Comparison of ENCODE assay signal across 17 cellular contexts in the genomic region with DNA sequence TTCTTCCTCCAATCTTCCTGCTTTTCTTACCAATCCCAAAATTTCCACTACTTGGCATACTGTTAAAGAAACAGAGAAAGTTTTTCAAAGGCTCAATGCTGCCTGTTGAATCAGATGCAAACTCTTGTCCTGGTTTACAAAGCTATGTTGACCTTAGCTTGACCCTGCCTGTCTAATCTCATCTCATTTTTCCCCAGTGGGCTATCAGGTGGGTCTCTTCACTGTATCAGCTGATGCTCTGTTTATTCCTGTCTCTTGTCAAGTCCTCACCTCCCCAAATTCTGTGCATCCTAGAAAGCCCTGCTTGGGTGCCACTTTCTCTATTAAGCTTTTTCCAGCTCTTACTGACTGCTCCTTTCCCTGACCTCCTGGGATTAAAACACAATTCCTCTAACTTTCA. TPM values are rescaled to one million over a fixed set of nuclear protein-coding genes. Genes with fewer than 3 reads are reported as not detected.
A peak's percentile ranks its signal among the peaks of the same experiment; 100 is the strongest.
DNase-seq lines count a peak whose midpoint lies in the region; ATAC-seq and TF ChIP-seq lines count a peak whose summit lies in the region.
"Had no signal": no experiment of that assay in that cellular context is flagged by ENCODE, and none has a peak within 500 bp of the region (broad histone marks: within the 10 kb centered on the region; RNA-seq: fewer than 3 reads in every experiment).

No MANE protein-coding gene starts in this region.

- H3K4me1 ChIP-seq in cardiac muscle cell (ENCODE audit: low read depth) (peaks cover 41% of the 10 kb centered on the region), right cardiac atrium (ENCODE audit: control insufficient read depth, insufficient read depth, low read length) (peaks cover 8% of the 10 kb centered on the region), aorta (ENCODE audit: control insufficient read depth in 1 of 2, insufficient read depth in 2 of 2, low read length in 2 of 2) (no peaks in the 10 kb centered on the region)

- H3K36me3 ChIP-seq in cardiac muscle cell (no peaks in the 10 kb centered on the region), aorta (ENCODE audit: control insufficient read depth in 1 of 2, insufficient read depth in 2 of 2, low read length in 1 of 2) (no peaks in the 10 kb centered on the region)

- H3K27ac ChIP-seq in cardiac muscle cell (peak overlapping the region; percentile 81), right cardiac atrium (ENCODE audit: low read length) (no peak overlapping the region), aorta (ENCODE audit: low read depth in 1 of 2, low read length in 2 of 2) (no peak overlapping the region)

- H3K27me3 ChIP-seq in cardiac muscle cell (no peaks in the 10 kb centered on the region), right cardiac atrium (ENCODE audit: control insufficient read depth, insufficient read depth) (no peaks in the 10 kb centered on the region), aorta (ENCODE audit: control insufficient read depth in 1 of 2, insufficient read depth in 2 of 2, low read length in 1 of 2) (no peaks in the 10 kb centered on the region)

- H3K9me3 ChIP-seq in cardiac muscle cell (ENCODE audit: low read depth) (no peaks in the 10 kb centered on the region), right cardiac atrium (ENCODE audit: control insufficient read depth, low read length) (no peaks in the 10 kb centered on the region), aorta (ENCODE audit: control insufficient read depth, low read length) (no peaks in the 10 kb centered on the region)
- H3K9me3 ChIP-seq: Caco-2 had no signal

- DNase-seq in cardiac muscle cell (ENCODE audit: low read depth in 1 of 2, low spot score in 1 of 2) = peak in 1 of 2 donors; percentile 66
- no peak for DNase-seq in right cardiac atrium
- DNase-seq in SK-N-DZ (ENCODE audit: low spot score) = peak; percentile 79
- DNase-seq in glomerular visceral epithelial cell (ENCODE audit: extremely low spot score) = peak; percentile 5
- no peak for DNase-seq in germinal center (ENCODE audit: low spot score)
- no peak for DNase-seq in aorta
- DNase-seq in head of caudate nucleus = no peak
- DNase-seq: AML-193, Caco-2, Kasumi-1, NCI-H1417, NCI-H2029, NCI-H2171 treated with DMSO at 0.1 percent for 48 hours, NCI-H510A, NCI-H82, SHP77 had no signal

- H3K27me3 Mint-ChIP-seq in stimulated activated memory B cell treated with anti-CD40 and anti-IgM and Interleukin-4, amounts not matched to agents 10 μg/mL and 1 μg/mL and 100 μg/mL, for 72 hours = no peaks in the 10 kb centered on the region

- peak overlapping the region; percentile 8 for H3K27ac Mint-ChIP-seq in stimulated activated memory B cell treated with anti-CD40 and anti-IgM and Interleukin-4, amounts not matched to agents 10 μg/mL and 1 μg/mL and 100 μg/mL, for 72 hours

- no peak overlapping the region for H3K4me3 Mint-ChIP-seq in stimulated activated memory B cell treated with anti-CD40 and anti-IgM and Interleukin-4, amounts not matched to agents 10 μg/mL and 1 μg/mL and 100 μg/mL, for 72 hours

- H3K4me3 ChIP-seq in cardiac muscle cell = no peak overlapping the region
- no peak overlapping the region for H3K4me3 ChIP-seq in right cardiac atrium (ENCODE audit: low read length)
- H3K4me3 ChIP-seq in aorta (ENCODE audit: low read length in 2 of 2) = no peak overlapping the region

- no peak for TF ChIP-seq CTCF in cardiac muscle cell (IDR thresholded peaks at IDR 0.05; ENCODE audit: low read depth, low read length)

- ATAC-seq in right cardiac atrium (no peak), aorta (ENCODE audit: low FRiP score) (no peak)
- ATAC-seq in stimulated activated memory B cell treated with anti-CD40 and anti-IgM and Interleukin-4, amounts not matched to agents 10 μg/mL and 1 μg/mL and 100 μg/mL, for 72 hours = no peak

- H3K4me1 Mint-ChIP-seq in stimulated activated memory B cell treated with anti-CD40 and anti-IgM and Interleukin-4, amounts not matched to agents 10 μg/mL and 1 μg/mL and 100 μg/mL, for 72 hours = peaks cover 27% of the 10 kb centered on the region

- H3K36me3 Mint-ChIP-seq in stimulated activated memory B cell treated with anti-CD40 and anti-IgM and Interleukin-4, amounts not matched to agents 10 μg/mL and 1 μg/mL and 100 μg/mL, for 72 hours = peaks cover 13% of the 10 kb centered on the region

- intact Hi-C loops in right cardiac atrium (cut with DNase I) (no loop called here), aorta (cut with DNase I) (no loop called here), head of caudate nucleus (cut with DNase I) (no loop called here)

- H3K9me3 Mint-ChIP-seq in stimulated activated memory B cell treated with anti-CD40 and anti-IgM and Interleukin-4, amounts not matched to agents 10 μg/mL and 1 μg/mL and 100 μg/mL, for 72 hours = no peaks in the 10 kb centered on the region

RNA-seq across cellular contexts. Expression of a gene that starts 18.2 kb away (rescaled TPM):
- 75.5 and 86.5 TPM in 2 replicates for total RNA-seq in cardiac muscle cell
- polyA plus RNA-seq in cardiac muscle cell = 15.4 and 32.6 TPM in 2 replicates
- 10 to 100 TPM; 14.2 to 28.4 (median 20.7) TPM for total RNA-seq in right cardiac atrium
- 9.5 TPM for polyA plus RNA-seq in right cardiac atrium
- polyA plus RNA-seq in SK-N-DZ (2014; cell fraction: cytosol; rRNA removed) = 0.86 and 1.9 TPM in 2 replicates
- polyA plus RNA-seq in SK-N-DZ (2014; cell fraction: nucleus; rRNA removed) = 2.1 and 7.6 TPM in 2 replicates
- 100 to 1,000 TPM; 109 to 198 TPM for total RNA-seq in aorta
- 10 to 100 TPM in 1 of 2 donors, 1 to 10 TPM in 1; 6.5 to 65.2 TPM for polyA plus RNA-seq in aorta

Comparison
In these comparisons a context has a peak if more than half of its experiments do, and no peak if none do; other contexts are left out.
1. DNase-seq: peak in SK-N-DZ (single experiment) and glomerular visceral epithelial cell (single experiment); none in right cardiac atrium (0 of 3), germinal center (single experiment), aorta (0 of 2) and head of caudate nucleus (0 of 42).